In genomic region chr22:50560034-50560433, GRCh38 we compare ENCODE assay signal across 23 cellular contexts. TPM values are rescaled to one million over a fixed set of nuclear protein-coding genes. Genes with fewer than 3 reads are reported as not detected.
DNase-seq lines count a peak whose midpoint lies in the region; FAIRE-seq and TF ChIP-seq lines count a peak whose summit lies in the region.
"Had no signal": no experiment of that assay in that cellular context is flagged by ENCODE, and none has a peak within 500 bp of the region (broad histone marks: within the 10 kb centered on the region; RNA-seq: fewer than 3 reads in every experiment).

No MANE protein-coding gene starts in this region.

- TF ChIP-seq POLR2A in breast epithelium (IDR thresholded peaks at IDR 0.05) (no peak), esophagus squamous epithelium (IDR thresholded peaks at IDR 0.05) (no peak)

- H3K4me3 ChIP-seq in mammary epithelial cell (replicated peaks in 1 of 3; ENCODE audit: insufficient read depth in 1 of 3, low read depth in 2 of 3, low read length in 3 of 3): no peak overlapping the region
- H3K4me3 ChIP-seq in breast epithelium: no peak overlapping the region
- H3K4me3 ChIP-seq in bronchial epithelial cell (ENCODE audit: low read depth, low read length): no peak overlapping the region
- H3K4me3 ChIP-seq in esophagus squamous epithelium: no peak overlapping the region
- H3K4me3 ChIP-seq: A549, GM23338 had no signal

- peaks cover 15% of the 10 kb centered on the region for H3K4me1 ChIP-seq in mammary epithelial cell (ENCODE audit: insufficient read depth, low read length)
- H3K4me1 ChIP-seq in breast epithelium: no peaks in the 10 kb centered on the region
- H3K4me1 ChIP-seq in esophagus squamous epithelium: peaks cover 0 to 30% (median 14%) of the 10 kb centered on the region in 3 donors
- H3K4me1 ChIP-seq: A549 had no signal

- no peak for FAIRE-seq in bronchial epithelial cell (lab: Jason Lieb, UNC)
- FAIRE-seq: A549, GM12891, GM18507 had no signal

- no peaks in the 10 kb centered on the region for H4K20me1 ChIP-seq in mammary epithelial cell (ENCODE audit: insufficient read depth, low read length)

- WGBS in mammary epithelial cell (ENCODE audit: low coverage, missing lambda C conversion rate): 77% methylated on average over 3 of the region's 3 CpGs
- 33 to 57% methylated on average over 3 of the region's 3 CpGs for WGBS in esophagus squamous epithelium, 2 donors

- no peak overlapping the region for H3K9ac ChIP-seq in mammary epithelial cell (ENCODE audit: insufficient read depth, low read length)

- intact Hi-C loops in mammary epithelial cell (cut with micrococcal nuclease) (no loop called here), breast epithelium (cut with DNase I; ENCODE audit: low total_unique reads) (no loop called here), esophagus squamous epithelium (cut with DNase I) (no loop called here)

- CTCF ChIA-PET in mammary epithelial cell (lab: Charles Lee; ENCODE audit: low non-redundant PET): interaction anchor here (1.0 kb wide), 1 partner anchor 34 kb away, joined by 19 read pairs; the partner anchor contains the start of gene SCO2

- H3K27me3 ChIP-seq in mammary epithelial cell (ENCODE audit: insufficient read depth, low read length) (no peaks in the 10 kb centered on the region), breast epithelium (no peaks in the 10 kb centered on the region), bronchial epithelial cell (ENCODE audit: control insufficient read depth, insufficient read depth, low read length) (no peaks in the 10 kb centered on the region), esophagus squamous epithelium (no peaks in the 10 kb centered on the region)

- H3K27ac ChIP-seq in mammary epithelial cell (ENCODE audit: insufficient read depth, low read depth, low read length) (no peak overlapping the region), breast epithelium (no peak overlapping the region), esophagus squamous epithelium (peak overlapping the region in 3 of 4 donors; percentile 32 to 40 (median 34))
- H3K27ac ChIP-seq: 22Rv1, A549 had no signal

- no peak overlapping the region for H2AFZ ChIP-seq in mammary epithelial cell (ENCODE audit: low read depth, low read length)
- H2AFZ ChIP-seq: GM23338 had no signal

- dilution Hi-C loops in mammary epithelial cell (cut with HindIII; ENCODE audit: low sequenced_read_pairs): loop anchor here (10.0 kb wide), 1 partner anchor 405 kb away; no protein-coding TSS in a partner anchor

- H3K36me3 ChIP-seq in mammary epithelial cell (ENCODE audit: insufficient read depth, low read length): no peaks in the 10 kb centered on the region
- H3K36me3 ChIP-seq in breast epithelium: no peaks in the 10 kb centered on the region
- H3K36me3 ChIP-seq in bronchial epithelial cell (ENCODE audit: control insufficient read depth, insufficient read depth, low read length): no peaks in the 10 kb centered on the region
- H3K36me3 ChIP-seq in esophagus squamous epithelium: no peaks in the 10 kb centered on the region

- no peak for TF ChIP-seq CTCF in mammary epithelial cell (conservative IDR thresholded peaks at IDR 0.05 in 1 of 2, IDR thresholded peaks at IDR 0.05 in 1 of 2; ENCODE audit: extremely low read depth in 1 of 2, insufficient read depth in 1 of 2, low read depth in 1 of 2, low read length in 2 of 2)
- TF ChIP-seq CTCF in breast epithelium (IDR thresholded peaks at IDR 0.05): no peak
- no peak for TF ChIP-seq CTCF in bronchial epithelial cell (IDR thresholded peaks at IDR 0.05; ENCODE audit: insufficient read depth, low read length, severe bottlenecking)
- no peak for TF ChIP-seq CTCF in esophagus squamous epithelium (IDR thresholded peaks at IDR 0.05)

- peak; percentile 21 for DNase-seq in mammary epithelial cell
- DNase-seq in breast epithelium (ENCODE audit: low spot score in 2 of 2): no peak
- peak; percentile 68 for DNase-seq in bronchial epithelial cell (ENCODE audit: low read depth)
- no peak for DNase-seq in esophagus squamous epithelium (lab: John Stamatoyannopoulos, UW)
- no peak for DNase-seq in occipital lobe (lab: John Stamatoyannopoulos, UW)
- no peak for DNase-seq in NCI-H2029 (lab: John Stamatoyannopoulos, UW)
- no peak for DNase-seq in 8988T
- DNase-seq: C1 segment of cervical spinal cord; Calu3; CD4-positive, alpha-beta memory T cell; COR-L47; DMS53; DMS79 treated with DMSO at 0.1 percent for 48 hours; GF-D8; H9 had no signal

- no peaks in the 10 kb centered on the region for H3K79me2 ChIP-seq in mammary epithelial cell (ENCODE audit: insufficient read depth, low read length)

- no peaks in the 10 kb centered on the region for H3K9me3 ChIP-seq in mammary epithelial cell (replicated peaks; ENCODE audit: insufficient read depth, low read length)
- no peaks in the 10 kb centered on the region for H3K9me3 ChIP-seq in breast epithelium
- no peaks in the 10 kb centered on the region for H3K9me3 ChIP-seq in esophagus squamous epithelium
- H3K9me3 ChIP-seq: A549 had no signal

- H3K4me2 ChIP-seq in mammary epithelial cell (ENCODE audit: insufficient read depth, low read depth, low read length): no peak overlapping the region
- H3K4me2 ChIP-seq: A549, GM23338 had no signal

- in situ Hi-C loops in mammary epithelial cell (cut with MboI; ENCODE audit: low sequenced_read_pairs in 2 of 2): no loop called here

- BruUV-seq in mammary epithelial cell (replicated peaks; lab: Mats Ljungman, UMichigan): no TSS peak

RNA-seq across cellular contexts. Expression of gene SYCE3, which starts 2.7 kb away (rescaled TPM):
- total RNA-seq in mammary epithelial cell: not detected
- 1.1 TPM for polyA plus RNA-seq in mammary epithelial cell
- not detected for polyA minus RNA-seq in mammary epithelial cell
- not detected for total RNA-seq in breast epithelium
- total RNA-seq in bronchial epithelial cell: 0.51 and 0.79 TPM in 2 replicates
- total RNA-seq in esophagus squamous epithelium: 1 to 10 TPM in 1 of 4 donors, not detected in 3; 1.8 TPM
- total RNA-seq in occipital lobe: not detected
- total RNA-seq: Calu3; CD4-positive, alpha-beta memory T cell; G401; GM23338; H4 had no signal
- polyA plus RNA-seq: BJ, GM23338 had no signal

RNA-seq across cellular contexts. Expression of gene KLHDC7B, which starts 14.3 kb away (rescaled TPM):
- total RNA-seq in mammary epithelial cell (1 to 10 TPM in 1 of 2 donors, under 1 TPM in 1; under 0.01 to 1.9 TPM), breast epithelium (under 1 TPM; 0.16 to 0.33 (median 0.29) TPM), bronchial epithelial cell (0.26 TPM in 2 replicates), esophagus squamous epithelium (under 1 TPM; 0.26 to 0.53 (median 0.40) TPM), occipital lobe (not detected)
- polyA plus RNA-seq in mammary epithelial cell: 0.01 TPM
- not detected for polyA minus RNA-seq in mammary epithelial cell
- total RNA-seq: G401, GM23338, H9 had no signal
- polyA plus RNA-seq: GM23338 had no signal

RNA-seq across cellular contexts. Expression of gene CPT1B, which starts 18.2 kb away (rescaled TPM):
- total RNA-seq in mammary epithelial cell (10 to 100 TPM in 1 of 2 donors, 1 to 10 TPM in 1; 5.5 to 20.5 TPM), breast epithelium (10 to 100 TPM; 13.6 to 40.0 (median 39.4) TPM), bronchial epithelial cell (3.4 and 8.2 TPM in 2 replicates), esophagus squamous epithelium (10 to 100 TPM in 1 of 4 donors, 1 to 10 TPM in 3; 3.5 to 17.6 (median 8.2) TPM), occipital lobe (6.7 TPM)
- 3.7 TPM for polyA plus RNA-seq in mammary epithelial cell
- not detected for polyA minus RNA-seq in mammary epithelial cell

RNA-seq across cellular contexts. Expression of gene CHKB, which starts 22.6 kb away (rescaled TPM):
- 10 to 100 TPM; 23.7 to 54.4 TPM for total RNA-seq in mammary epithelial cell
- polyA plus RNA-seq in mammary epithelial cell: 28.0 TPM
- 3.9 TPM for polyA minus RNA-seq in mammary epithelial cell
- 10 to 100 TPM; 53.9 to 77.6 (median 71.4) TPM for total RNA-seq in breast epithelium
- 27.6 and 34.3 TPM in 2 replicates for total RNA-seq in bronchial epithelial cell
- 10 to 100 TPM; 16.7 to 51.2 (median 35.4) TPM for total RNA-seq in esophagus squamous epithelium
- total RNA-seq in occipital lobe: 24.8 TPM

RNA-seq across cellular contexts. Expression of gene TYMP, which starts 30.2 kb away (rescaled TPM):
- total RNA-seq in mammary epithelial cell: 10 to 100 TPM in 1 of 2 donors, 1 to 10 TPM in 1; 4.9 to 45.5 TPM
- 2.1 TPM for polyA plus RNA-seq in mammary epithelial cell
- not detected for polyA minus RNA-seq in mammary epithelial cell
- total RNA-seq in breast epithelium: 100 to 1,000 TPM in 1 of 3 donors, 10 to 100 TPM in 2; 44.6 to 115 (median 82.9) TPM
- total RNA-seq in bronchial epithelial cell: 56.6 and 126 TPM in 2 replicates
- total RNA-seq in esophagus squamous epithelium: 100 to 1,000 TPM in 2 of 4 donors, 10 to 100 TPM in 2; 86.0 to 281 (median 137) TPM
- 2.0 TPM for total RNA-seq in occipital lobe

Comparison
In these comparisons a context has a peak if more than half of its experiments do, and no peak if none do; other contexts are left out.
1. DNase-seq: peak in mammary epithelial cell (single experiment) and bronchial epithelial cell (single experiment); none in breast epithelium (0 of 2), esophagus squamous epithelium (single experiment), occipital lobe (single experiment), NCI-H2029 (single experiment) and 8988T (single experiment).
2. H3K27ac ChIP-seq: peak in esophagus squamous epithelium (3 of 4); none in mammary epithelial cell (single experiment) and breast epithelium (0 of 2).